25 cellular contexts compared by ENCODE assay signal in the genomic region with DNA sequence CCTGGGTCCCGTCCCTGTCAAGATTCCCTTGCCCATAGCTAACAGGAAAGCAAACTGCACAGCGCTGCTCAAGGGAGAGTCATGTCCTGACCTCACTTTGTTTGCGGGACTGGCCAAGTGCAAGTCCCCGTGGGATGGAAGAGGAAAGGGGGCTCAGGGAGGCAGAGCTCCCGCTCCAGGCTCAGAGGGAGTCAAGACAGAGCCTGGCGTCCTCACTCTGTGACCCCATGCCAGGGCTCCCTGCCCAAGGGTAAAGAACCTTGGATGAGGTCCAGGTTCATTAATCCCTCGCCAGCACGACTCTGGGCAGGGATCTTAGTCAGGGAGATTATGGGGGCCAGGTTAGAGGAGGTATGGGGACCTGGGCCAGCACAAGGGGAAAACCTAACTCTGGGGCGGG. TPM values are rescaled to one million over a fixed set of nuclear protein-coding genes. Genes with fewer than 3 reads are reported as not detected.
DNase-seq lines count a peak whose midpoint lies in the region; TF ChIP-seq lines count a peak whose summit lies in the region.
"Had no signal": no experiment of that assay in that cellular context is flagged by ENCODE, and none has a peak within 500 bp of the region (broad histone marks: within the 10 kb centered on the region; RNA-seq: fewer than 3 reads in every experiment).

No MANE protein-coding gene starts in this region.

- H3K27me3 ChIP-seq in BE2C: no peaks in the 10 kb centered on the region
- H3K27me3 ChIP-seq in adrenal gland: peaks cover 5% of the 10 kb centered on the region
- peaks cover 10% of the 10 kb centered on the region for H3K27me3 ChIP-seq in osteoblast (ENCODE audit: insufficient read depth, low read length)
- H3K27me3 ChIP-seq: vagina had no signal

- intact Hi-C loops in adrenal gland (cut with DNase I): no loop called here

- no peak for TF ChIP-seq POLR2A in adrenal gland (IDR thresholded peaks at IDR 0.05)
- TF ChIP-seq POLR2A in erythroblast (IDR thresholded peaks at IDR 0.05; ENCODE audit: low read length): no peak

- WGBS in adrenal gland, 4 donors: 29 to 50% (median 33%) methylated on average over 7 to 9 of the region's 9 CpGs

- no peak for TF ChIP-seq CTCF in BE2C (IDR thresholded peaks at IDR 0.05; ENCODE audit: low read depth, low read length)
- TF ChIP-seq CTCF in GM13976 (IDR thresholded peaks at IDR 0.05; ENCODE audit: borderline replicate concordance, control extremely low read depth, extremely low read depth, insufficient read depth, missing control alignments): no peak
- TF ChIP-seq CTCF in adrenal gland (IDR thresholded peaks at IDR 0.05): no peak
- TF ChIP-seq CTCF in osteoblast (IDR thresholded peaks at IDR 0.05; ENCODE audit: extremely low read depth, low read depth, low read length): no peak

- H3K36me3 ChIP-seq in BE2C: no peaks in the 10 kb centered on the region
- H3K36me3 ChIP-seq in adrenal gland (replicated peaks in 1 of 2): no peaks in the 10 kb centered on the region
- H3K36me3 ChIP-seq in osteoblast (ENCODE audit: insufficient read depth, low read length): no peaks in the 10 kb centered on the region
- H3K36me3 ChIP-seq: SJSA1, thoracic aorta, vagina had no signal

- peaks cover 10% of the 10 kb centered on the region for H3K4me1 ChIP-seq in BE2C
- H3K4me1 ChIP-seq in adrenal gland (replicated peaks in 1 of 2): peaks cover 0 to 3% of the 10 kb centered on the region in 2 donors
- no peaks in the 10 kb centered on the region for H3K4me1 ChIP-seq in osteoblast (ENCODE audit: insufficient read depth, low read length)
- H3K4me1 ChIP-seq: SJSA1, vagina had no signal

- H2AFZ ChIP-seq in osteoblast (ENCODE audit: low read length): no peak overlapping the region

- H3K9me3 ChIP-seq in BE2C: no peaks in the 10 kb centered on the region
- H3K9me3 ChIP-seq in adrenal gland (replicated peaks in 1 of 3): no peaks in the 10 kb centered on the region
- H3K9me3 ChIP-seq in osteoblast (ENCODE audit: low read depth, low read length): no peaks in the 10 kb centered on the region
- H3K9me3 ChIP-seq: mucosa of descending colon, SJSA1, thoracic aorta, vagina had no signal

- in situ Hi-C loops in GM13976 (cut with MboI; ENCODE audit: low sequenced_read_pairs, unreplicated experiment): no loop called here

- DNase-seq in BE2C (peak; percentile 37), GM13976 (ENCODE audit: low spot score) (peak; percentile 18), adrenal gland (peak in 6 of 7 donors; percentile 28 to 61 (median 46)), osteoblast (ENCODE audit: insufficient read length, low spot score, missing footprints) (peak; percentile 50), erythroblast (lab: John Stamatoyannopoulos, UW) (no peak)
- no peak for DNase-seq in central memory CD4-positive, alpha-beta T cell
- DNase-seq in activated CD4-positive, alpha-beta T cell treated with anti-CD3 and anti-CD28 coated beads for 4 hours: no peak
- DNase-seq: activated B cell treated with CpG ODN at 0.5 μM for 24 hours; activated CD4-positive, alpha-beta T cell treated with anti-CD3 and anti-CD28 coated beads, Interleukin-2, amount 50 U/mL, for 1 hour; activated T-cell treated with anti-CD3 and anti-CD28 coated beads, Interleukin-2, amount 50 U/mL, for 4 hours; DMS79; GDM1; Karpas-422; mucosa of descending colon; MV-4-11; natural killer cell; NCI-H2107; NCI-H345; stimulated activated CD4-positive, alpha-beta T cell treated with anti-CD3 and anti-CD28 coated beads, Interleukin-2, amount 100 ng/mL, for 24 hours; T-cell had no signal

- no peaks in the 10 kb centered on the region for H4K20me1 ChIP-seq in osteoblast (ENCODE audit: insufficient read depth, low read length)

- no peak overlapping the region for H3K4me2 ChIP-seq in osteoblast (ENCODE audit: insufficient read depth, low read length)
- H3K4me2 ChIP-seq: smooth muscle cell had no signal

- H3K4me3 ChIP-seq in BE2C (ENCODE audit: low read depth, low read length) (peak overlapping the region; percentile 31), adrenal gland (no peak overlapping the region), osteoblast (ENCODE audit: insufficient read depth, low read length) (no peak overlapping the region)
- H3K4me3 ChIP-seq: lung, mucosa of descending colon, SJSA1, smooth muscle cell, thoracic aorta, vagina had no signal

- H3K79me2 ChIP-seq in osteoblast (ENCODE audit: insufficient read depth, low read length): no peaks in the 10 kb centered on the region

- H3K27ac ChIP-seq in adrenal gland (no peak overlapping the region), osteoblast (ENCODE audit: low read depth, low read length) (no peak overlapping the region)
- H3K27ac ChIP-seq: SJSA1, thoracic aorta, vagina had no signal

RNA-seq across cellular contexts. Expression of a gene that starts 51.5 kb away (rescaled TPM):
- polyA plus RNA-seq in BE2C (2012; ENCODE audit: insufficient read depth, insufficient read length, low read depth): 226 TPM
- total RNA-seq in adrenal gland (10 to 100 TPM; 15.1 to 39.3 (median 25.0) TPM), osteoblast (17.1 and 22.1 TPM in 2 replicates)
- polyA plus RNA-seq in adrenal gland: 10 to 100 TPM in 1 of 3 donors, 1 to 10 TPM in 2; 5.4 to 10.1 (median 7.6) TPM

Comparison
In these comparisons a context has a peak if more than half of its experiments do, and no peak if none do; other contexts are left out.
1. DNase-seq: peak in BE2C (single experiment), GM13976 (single experiment), adrenal gland (6 of 7) and osteoblast (single experiment); none in central memory CD4-positive, alpha-beta T cell (single experiment), erythroblast (0 of 2) and activated CD4-positive, alpha-beta T cell treated with anti-CD3 and anti-CD28 coated beads for 4 hours (0 of 2).